Comparison of ENCODE assay signal across 25 cellular contexts in genomic region chr3:195312714-195313113, GRCh38.
"Had no signal": no experiment of that assay in that cellular context is flagged by ENCODE, and none has a peak within 500 bp of the region (broad histone marks: within the 10 kb centered on the region; RNA-seq: fewer than 3 reads in every experiment).

No MANE protein-coding gene starts in this region.

- DNase-seq: activated CD4-positive, alpha-beta T cell treated with anti-CD3 and anti-CD28 coated beads for 4 hours; activated CD4-positive, alpha-beta T cell treated with anti-CD3 and anti-CD28 coated beads, Interleukin-2, amount 50 U/mL, for 4 hours; activated CD8-positive, alpha-beta memory T cell treated with anti-CD3 and anti-CD28 coated beads, Interleukin-2, amount 50 U/mL, for 48 hours; activated CD8-positive, alpha-beta T cell treated with anti-CD3 and anti-CD28 coated beads, Interleukin-2, amount 10 ng/mL, durations not matched to agents 7 days and 5 days; activated effector memory CD4-positive, alpha-beta T cell treated with Interleukin-2 at 50 U/mL for 16 hours; activated naive CD4-positive, alpha-beta T cell treated with Interleukin-2 at 50 U/mL for 16 hours; activated naive CD8-positive, alpha-beta T cell treated with anti-CD3 and anti-CD28 coated beads, Interleukin-2, amount 50 U/mL, for 24 hours; activated T-cell treated with anti-CD3 and anti-CD28 coated beads, Interleukin-2, amount 50 U/mL, for 1 hour; amygdala; MG63; MV-4-11; NCI-H1092 treated with DMSO at 0.1 percent for 48 hours; NCI-H1417 treated with DMSO at 0.1 percent for 48 hours; NCI-H1694; NCI-H2029 treated with DMSO at 0.1 percent for 48 hours; NCI-H345; NCI-H510A; NCI-H526 treated with DMSO at 0.1 percent for 48 hours; NCI-H82; RPMI8226; T-helper 1 cell; WERI-Rb-1 had no signal

- FAIRE-seq: astrocyte had no signal

- ATAC-seq: activated CD8-positive, alpha-beta T cell treated with anti-CD3 and anti-CD28 coated beads, Interleukin-2, amount 10 ng/mL, durations not matched to agents 7 days and 5 days; activated naive CD4-positive, alpha-beta T cell treated with anti-CD3 and anti-CD28 coated beads, Interleukin-2, amount 50 U/mL, for 72 hours; activated naive CD8-positive, alpha-beta T cell treated with anti-CD3 and anti-CD28 coated beads, Interleukin-2, amount 50 U/mL, for 24 hours; Right ventricle myocardium inferior had no signal
